In genomic region chr1:156246762-156247459, GRCh38 we compare ENCODE assay signal across 1 cellular context.
TF ChIP-seq lines count a peak whose summit lies in the region.

No MANE protein-coding gene starts in this region.

TF ChIP-seq in HepG2, 621 proteins besides CTCF, POLR2A, EP300 and RAD21:
- TF ChIP-seq AGO1 (IDR thresholded peaks at IDR 0.05; ENCODE audit: low read depth, low read length, poor library complexity, severe bottlenecking) (peak; percentile 42), POLR2G (IDR thresholded peaks at IDR 0.05; ENCODE audit: low read depth, low read length) (peak; percentile 40; the same call in 1 of the 2 replicates), ATF7-NPFF (CRISPR knock-in tag; IDR thresholded peaks at IDR 0.05; ENCODE audit: low read depth) (no peak), KDM2A (CRISPR knock-in tag; IDR thresholded peaks at IDR 0.05; ENCODE audit: borderline replicate concordance, low read depth) (peak; percentile 55; the same call in 1 of the 2 replicates), ZNF543 (CRISPR knock-in tag; IDR thresholded peaks at IDR 0.05) (peak; percentile 7; the same call in 1 of the 2 replicates), AGO2 (optimal IDR thresholded peaks at IDR 0.05; ENCODE audit: low read depth, low read length) (peak; percentile 89), USF2 (IDR thresholded peaks at IDR 0.05; ENCODE audit: low read depth, low read length) (no peak), USF2 (CRISPR knock-in tag; IDR thresholded peaks at IDR 0.05; ENCODE audit: borderline replicate concordance) (no peak)
